Comparison of ENCODE assay signal across 8 cellular contexts in genomic region chr3:33658971-33659848, GRCh38. TPM values are rescaled to one million over a fixed set of nuclear protein-coding genes. Genes with fewer than 3 reads are reported as not detected.
DNase-seq lines count a peak whose midpoint lies in the region; ATAC-seq and TF ChIP-seq lines count a peak whose summit lies in the region.

No MANE protein-coding gene starts in this region.

- H3K36me3 ChIP-seq in IMR-90 (ENCODE audit: control insufficient read depth, insufficient read depth, low read length), result no peaks in the 10 kb centered on the region
- no peaks in the 10 kb centered on the region for H3K36me3 ChIP-seq in sigmoid colon

- H2BK120ac ChIP-seq in IMR-90 (ENCODE audit: low read depth, low read length), result peak overlapping the region; percentile 45

- in situ Hi-C loops in IMR-90 (cut with MboI; ENCODE audit: low sequenced_read_pairs), result no loop called here

- H3K9me3 ChIP-seq in IMR-90 (ENCODE audit: control insufficient read depth, insufficient read depth, low read length) (no peaks in the 10 kb centered on the region), sigmoid colon (no peaks in the 10 kb centered on the region)

- H3K27me3 ChIP-seq in IMR-90 (ENCODE audit: control insufficient read depth, insufficient read depth, low read length) (no peaks in the 10 kb centered on the region), sigmoid colon (no peaks in the 10 kb centered on the region)

- POLR2A ChIA-PET in GM10248 (lab: Yijun Ruan, JAX), result no interaction called here
- POLR2A ChIA-PET in IMR-90 (lab: Charles Lee; ENCODE audit: unreplicated experiment), result interaction anchor here (0.6 kb wide), 2 partner anchors 109 to 157 kb away, joined by 3 read pairs; no protein-coding TSS in a partner anchor

- BruUV-seq in IMR-90 (replicated peaks; lab: Mats Ljungman, UMichigan), result no TSS peak

- 0% methylated on average over 8 of the region's 16 CpGs; no CpG with 5 or more reads in 1 of the 2 experiments for WGBS in IMR-90 (ENCODE audit: extremely low coverage in 2 of 2, insufficient read length in 1 of 2), 2 experiments
- 4 to 10% methylated on average over 16 of the region's 16 CpGs for WGBS in sigmoid colon, 2 donors

- no peak overlapping the region for H2AK9ac ChIP-seq in IMR-90 (replicated peaks; ENCODE audit: low read depth, low read length, poor library complexity)

- TF ChIP-seq POLR2A in IMR-90 (IDR thresholded peaks at IDR 0.05; ENCODE audit: low read depth, low read length) (no peak), sigmoid colon (IDR thresholded peaks at IDR 0.05) (peak in 1 of 2 donors; percentile 69)

- TF ChIP-seq CTCF in GM10248 (IDR thresholded peaks at IDR 0.05; ENCODE audit: control extremely low read depth, extremely low read depth, low read depth, missing control alignments), result no peak
- no peak for TF ChIP-seq CTCF in IMR-90 (conservative IDR thresholded peaks at IDR 0.05; ENCODE audit: low read depth, low read length)
- no peak for TF ChIP-seq CTCF in sigmoid colon (IDR thresholded peaks at IDR 0.05)

- no peak overlapping the region for H4K5ac ChIP-seq in IMR-90 (ENCODE audit: low read depth, low read length)

- H3K4me3 ChIP-seq in IMR-90 (ENCODE audit: insufficient read depth, low read depth, low read length) (peak overlapping the region; percentile 31), sigmoid colon (peak overlapping the region; percentile 32 to 59 (median 52))

- H3K27ac ChIP-seq in IMR-90 (ENCODE audit: insufficient read depth, low read length), result peak overlapping the region; percentile 45
- H3K27ac ChIP-seq in sigmoid colon, result peak overlapping the region; percentile 74 to 81 (median 77)

- peak overlapping the region; percentile 81 for H3K4me2 ChIP-seq in IMR-90 (ENCODE audit: low read depth, low read length)

- dilution Hi-C loops in IMR-90 (cut with HindIII; ENCODE audit: low sequenced_read_pairs, unreplicated experiment), result no loop called here

- H3K4ac ChIP-seq in IMR-90 (ENCODE audit: low read depth, low read length), result peak overlapping the region; percentile 53

- peak overlapping the region; percentile 17; the same call in 1 of the 2 replicates for H3K56ac ChIP-seq in IMR-90 (ENCODE audit: extremely low read depth, insufficient read depth, low read length)

- H2BK15ac ChIP-seq in IMR-90 (ENCODE audit: low read depth, low read length), result no peak overlapping the region

- no peaks in the 10 kb centered on the region for H3K9me1 ChIP-seq in IMR-90 (ENCODE audit: insufficient read depth, low read length)

- peak overlapping the region; percentile 89 for H2BK5ac ChIP-seq in IMR-90 (ENCODE audit: low read depth, low read length, poor library complexity, severe bottlenecking)

- H2BK20ac ChIP-seq in IMR-90 (ENCODE audit: low read depth, low read length), result no peak overlapping the region

- H4K91ac ChIP-seq in IMR-90 (ENCODE audit: insufficient read depth, low read depth, low read length), result no peak overlapping the region

- H3K79me1 ChIP-seq in IMR-90 (ENCODE audit: low read depth in 1 of 2, low read length in 2 of 2), result peaks cover 5 to 21% of the 10 kb centered on the region in 2 experiments; a peak in 3 of 4 replicates

- ATAC-seq in GM21786 (IDR thresholded peaks at IDR 0.05; ENCODE audit: unreplicated experiment), result peak; percentile 93
- peak; percentile 94 for ATAC-seq in IMR-90 (ENCODE audit: low read depth)

- H2AK5ac ChIP-seq in IMR-90 (ENCODE audit: low read depth, low read length), result no peak overlapping the region

- DNase-seq in GM10248 (ENCODE audit: extremely low spot score) (peak; percentile 60), IMR-90 (peak; percentile 88), cerebellar cortex (ENCODE audit: low spot score) (peak; percentile 93), iPS-NIHi7 (ENCODE audit: extremely low spot score) (peak; percentile 81), sigmoid colon (peak; percentile 85), LoVo (ENCODE audit: low spot score) (no peak)

- H2AFZ ChIP-seq in IMR-90 (replicated peaks; ENCODE audit: low read length, poor library complexity), result peak overlapping the region; percentile 73

- peak overlapping the region; percentile 38; the same call in 1 of the 2 replicates for H3K18ac ChIP-seq in IMR-90 (ENCODE audit: low read depth, low read length)

- H3K4me1 ChIP-seq in IMR-90 (ENCODE audit: control insufficient read depth, insufficient read depth, low read length), result peaks cover 4% of the 10 kb centered on the region
- H3K4me1 ChIP-seq in sigmoid colon, result peaks cover 0 to 52% (median 38%) of the 10 kb centered on the region in 4 donors

- H3K14ac ChIP-seq in IMR-90 (replicated peaks; ENCODE audit: low read depth, low read length), result peak overlapping the region; percentile 10; the same call in 1 of the 2 replicates

- intact Hi-C loops in IMR-90 (cut with micrococcal nuclease) (loop anchor here (5.0 kb wide), 1 partner anchor 58 kb away; the partner anchor contains the start of gene CLASP2), sigmoid colon (cut with DNase I) (loop anchor here (10.0 kb wide), 1 partner anchor 214 kb away; the partner anchor contains the start of gene UBP1)

- CTCF ChIA-PET in GM10248 (lab: Yijun Ruan, JAX), result interaction anchor here (0.8 to 2.7 kb wide), 15 partner anchors 10 to 527 kb away, joined by 3 to 10 read pairs (median 4); partner anchors contain the start of gene PDCD6IP
- CTCF ChIA-PET in IMR-90 (lab: Yijun Ruan, JAX), result interaction anchor here (0.8 to 1.7 kb wide), 4 partner anchors 12 to 128 kb away, joined by 3 to 6 read pairs (median 4); no protein-coding TSS in a partner anchor

- no peak for TF ChIP-seq EP300 in sigmoid colon (IDR thresholded peaks at IDR 0.05)

- H4K20me1 ChIP-seq in IMR-90 (ENCODE audit: insufficient read depth, low read length), result no peaks in the 10 kb centered on the region

- peak overlapping the region; percentile 14; the same call in 1 of the 2 replicates for H3K23ac ChIP-seq in IMR-90 (ENCODE audit: low read depth, low read length)

- TF ChIP-seq RAD21 in IMR-90 (IDR thresholded peaks at IDR 0.05; ENCODE audit: low read length), result no peak

- 0 out of 2 replicates have a peak overlapping the region, but pooled peaks have one; percentile 20 for H3K9ac ChIP-seq in IMR-90 (ENCODE audit: low read depth, low read length)

- peak overlapping the region in 1 of 2 experiments; percentile 46; a peak in 2 of 4 replicates for H4K8ac ChIP-seq in IMR-90 (ENCODE audit: low read depth in 2 of 2, low read length in 2 of 2)

TF ChIP-seq in IMR-90, 13 proteins besides CTCF, POLR2A, EP300 and RAD21:
- TF ChIP-seq, protein P1, sequence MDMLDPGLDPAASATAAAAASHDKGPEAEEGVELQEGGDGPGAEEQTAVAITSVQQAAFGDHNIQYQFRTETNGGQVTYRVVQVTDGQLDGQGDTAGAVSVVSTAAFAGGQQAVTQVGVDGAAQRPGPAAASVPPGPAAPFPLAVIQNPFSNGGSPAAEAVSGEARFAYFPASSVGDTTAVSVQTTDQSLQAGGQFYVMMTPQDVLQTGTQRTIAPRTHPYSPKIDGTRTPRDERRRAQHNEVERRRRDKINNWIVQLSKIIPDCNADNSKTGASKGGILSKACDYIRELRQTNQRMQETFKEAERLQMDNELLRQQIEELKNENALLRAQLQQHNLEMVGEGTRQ (IDR thresholded peaks at IDR 0.05; ENCODE audit: low read depth, low read length), result no peak
- no peak for TF ChIP-seq CEBPB (IDR thresholded peaks at IDR 0.05; ENCODE audit: low read depth, low read length)
- TF ChIP-seq SMC3 (IDR thresholded peaks at IDR 0.05; ENCODE audit: low read depth, low read length), result no peak
- no peak for TF ChIP-seq MXI1 (IDR thresholded peaks at IDR 0.05; ENCODE audit: borderline replicate concordance, low read depth, low read length)
- TF ChIP-seq RFX5 (IDR thresholded peaks at IDR 0.05; ENCODE audit: low read depth, low read length), result no peak
- no peak for TF ChIP-seq CHD1 (IDR thresholded peaks at IDR 0.05; ENCODE audit: low read depth, low read length)
- TF ChIP-seq FOS (IDR thresholded peaks at IDR 0.05; ENCODE audit: low read depth, low read length), result no peak
- no peak for TF ChIP-seq MAFK (IDR thresholded peaks at IDR 0.05; ENCODE audit: low read depth, low read length)

TF ChIP-seq in PFSK-1, 5 proteins besides CTCF, POLR2A, EP300 and RAD21:
- TF ChIP-seq REST (IDR thresholded peaks at IDR 0.05; ENCODE audit: insufficient read depth in 1 of 2, low read depth in 2 of 2, low read length in 2 of 2), result no peak
- 0 out of 2 replicates have a peak, but pooled peaks have one; percentile 29 for TF ChIP-seq SIN3A (IDR thresholded peaks at IDR 0.05; ENCODE audit: borderline replicate concordance, insufficient read depth, low read length)
- no peak for TF ChIP-seq TAF1 (IDR thresholded peaks at IDR 0.05; ENCODE audit: borderline replicate concordance, insufficient read depth, low read length)
- peak; percentile 97 for TF ChIP-seq FOXP2 (optimal IDR thresholded peaks at IDR 0.05; ENCODE audit: borderline replicate concordance, extremely low read depth, extremely low read length, insufficient read depth)

RNA-seq across cellular contexts. Expression of gene CLASP2, which starts 58.8 kb away (rescaled TPM):
- total RNA-seq in IMR-90 (2012; rRNA removed) (42.5 and 49.1 TPM in 2 replicates), sigmoid colon (100 to 1,000 TPM in 1 of 4 donors, 10 to 100 TPM in 3; 77.7 to 122 (median 94.5) TPM)
- polyA plus RNA-seq in IMR-90 (2012; rRNA removed) (8.0 and 11.9 TPM in 2 replicates), sigmoid colon (10 to 100 TPM in 1 of 3 donors, 1 to 10 TPM in 2; 4.8 to 12.5 (median 6.0) TPM)
- polyA plus RNA-seq in IMR-90 (2012; cell fraction: cytosol; rRNA removed), result 4.5 and 7.0 TPM in 2 replicates
- polyA plus RNA-seq in IMR-90 (2012; cell fraction: nucleus; rRNA removed; ENCODE audit: low replicate concordance), result 4.7 and 24.3 TPM in 2 replicates
- 11.4 TPM for polyA plus RNA-seq in PFSK-1 (2012; ENCODE audit: insufficient read length, low read depth)
